7 cellular contexts compared by ENCODE assay signal in the genomic region with DNA sequence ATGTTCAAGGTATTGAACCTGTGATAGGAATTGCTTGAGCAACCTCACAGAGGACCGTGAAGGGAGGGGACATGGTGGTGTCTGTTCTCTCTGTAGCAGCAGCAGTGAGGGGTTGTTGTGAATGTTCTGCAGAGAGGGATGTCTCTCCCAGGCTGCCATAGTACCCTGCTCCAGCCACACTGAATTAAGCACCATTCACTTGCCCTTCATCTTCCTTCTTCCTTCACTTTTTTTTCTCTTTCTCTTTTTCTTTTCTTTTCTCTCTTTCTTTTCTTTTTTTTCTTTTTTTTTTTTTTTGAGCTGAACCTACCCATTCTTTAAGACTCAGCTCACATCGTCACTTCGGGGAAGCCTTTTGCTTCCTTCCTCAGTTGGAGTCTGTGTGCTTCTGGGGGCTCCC.
"Had no signal": no experiment of that assay in that cellular context is flagged by ENCODE, and none has a peak within 500 bp of the region (broad histone marks: within the 10 kb centered on the region; RNA-seq: fewer than 3 reads in every experiment).

No MANE protein-coding gene starts in this region.

- H3K9ac ChIP-seq: KMS-11 had no signal

- H3K4me2 ChIP-seq: KMS-11 had no signal

- DNase-seq: IMR-90, KBM-7, KG1 had no signal

- FAIRE-seq: HepG2, K562 had no signal

- H3K4me3 ChIP-seq: K562 had no signal

- H3K27ac ChIP-seq: HL-60, KMS-11 had no signal

- ATAC-seq: HepG2, K562 had no signal
